22 cellular contexts compared by ENCODE assay signal in the genomic region with DNA sequence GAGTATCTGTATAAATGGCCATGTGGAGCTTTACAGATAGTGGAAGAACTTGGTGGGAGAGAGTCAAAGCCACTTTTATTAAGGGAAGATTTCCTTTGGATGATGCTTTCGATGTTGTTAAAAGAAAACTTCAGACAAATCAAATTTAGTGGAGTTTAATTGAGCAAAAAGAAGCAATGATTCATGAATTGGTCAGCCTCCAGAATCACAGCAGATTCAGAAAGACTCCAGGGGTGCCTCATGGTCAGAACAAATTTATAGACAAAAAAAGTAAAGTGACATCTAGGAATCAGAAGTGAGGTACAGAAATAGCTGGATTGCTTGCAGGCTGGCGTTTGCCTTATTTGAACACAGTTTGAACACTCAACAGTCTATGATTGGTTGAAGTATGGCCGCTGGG. TPM values are rescaled to one million over a fixed set of nuclear protein-coding genes. Genes with fewer than 3 reads are reported as not detected.
"Had no signal": no experiment of that assay in that cellular context is flagged by ENCODE, and none has a peak within 500 bp of the region (broad histone marks: within the 10 kb centered on the region; RNA-seq: fewer than 3 reads in every experiment).

No MANE protein-coding gene starts in this region.

- H3K4me1 ChIP-seq: ascending aorta had no signal

- DNase-seq: activated CD4-positive, alpha-beta T cell treated with anti-CD3 and anti-CD28 coated beads for 36 hours; activated CD8-positive, alpha-beta memory T cell treated with anti-CD3 and anti-CD28 coated beads, Interleukin-2, amount 50 U/mL, for 4 hours; activated CD8-positive, alpha-beta T cell treated with anti-CD3 and anti-CD28 coated beads for 36 hours; activated naive CD4-positive, alpha-beta T cell; activated T-cell treated with anti-CD3 and anti-CD28 coated beads, Interleukin-2, amount 50 U/mL, for 72 hours; amniotic stem cell; NCI-H1105 treated with DMSO at 0.1 percent for 48 hours; NCI-H1436 treated with DMSO at 0.1 percent for 48 hours; NCI-H187; NCI-H2081; NCI-H510A treated with DMSO at 0.1 percent for 48 hours; NCI-H69; NK-92 treated with Interleukin-12 subunit alpha and Interleukin-12 subunit beta, amount 100 ng/mL, for 24 hours; OCI-M1; RPMI8226; T-helper 1 cell; WERI-Rb-1 had no signal

- H3K4me3 ChIP-seq: ascending aorta, SK-N-MC had no signal

- H3K9me3 ChIP-seq: ascending aorta had no signal

- H3K27me3 ChIP-seq: ascending aorta had no signal

- H3K36me3 ChIP-seq: ascending aorta, WERI-Rb-1 had no signal

- ATAC-seq: activated CD4-positive, alpha-beta T cell treated with anti-CD3 and anti-CD28 coated beads for 36 hours; activated CD8-positive, alpha-beta T cell treated with anti-CD3 and anti-CD28 coated beads for 36 hours; activated T-cell treated with anti-CD3 and anti-CD28 coated beads, Interleukin-2, amount 50 U/mL, for 72 hours; Panc1; Right ventricle myocardium inferior had no signal

- H3K27ac ChIP-seq: ascending aorta, SK-N-MC, WERI-Rb-1 had no signal

RNA-seq across cellular contexts. Expression of gene CGA, which starts 5.3 kb away (rescaled TPM):
- total RNA-seq: activated CD4-positive, alpha-beta T cell treated with anti-CD3 and anti-CD28 coated beads for 36 hours; activated CD8-positive, alpha-beta T cell treated with anti-CD3 and anti-CD28 coated beads for 36 hours; activated T-cell treated with anti-CD3 and anti-CD28 coated beads, Interleukin-2, amount 50 U/mL, for 72 hours; ascending aorta; T-helper 2 cell treated with Interferon-gamma antibody and Interleukin-4, amounts not matched to agents 100 ng/mL and 5 ng/mL, for 36 hours had no signal
